ENCODE assay signal across 16 cellular contexts in genomic region chr4:10831727-10832408, GRCh38.
"Had no signal": no experiment of that assay in that cellular context is flagged by ENCODE, and none has a peak within 500 bp of the region (broad histone marks: within the 10 kb centered on the region; RNA-seq: fewer than 3 reads in every experiment).

No MANE protein-coding gene starts in this region.

- H3K4me3 Mint-ChIP-seq: activated CD4-positive, alpha-beta T cell treated with anti-CD3 and anti-CD28 coated beads, Interleukin-2, amount 10 ng/mL, durations not matched to agents 7 days and 5 days; activated naive CD4-positive, alpha-beta T cell treated with anti-CD3 and anti-CD28 coated beads for 36 hours; activated T-helper 17 cell treated with anti-CD3 and anti-CD28 coated beads, Interleukin-2, amount 50 U/mL, for 72 hours; central memory CD8-positive, alpha-beta T cell; stimulated activated effector memory CD8-positive, alpha-beta T cell treated with anti-CD3 and anti-CD28 coated beads, Interleukin-12 subunit alpha, Interleukin-12 subunit beta, amount 100 ng/mL, for 72 hours; WTC11 had no signal

- H3K36me3 Mint-ChIP-seq: stimulated activated effector memory CD8-positive, alpha-beta T cell treated with anti-CD3 and anti-CD28 coated beads, Interleukin-12 subunit alpha, Interleukin-12 subunit beta, amount 100 ng/mL, for 72 hours had no signal

- DNase-seq: activated CD4-positive, alpha-beta T cell treated with anti-CD3 and anti-CD28 coated beads, Interleukin-2, amount 10 ng/mL, durations not matched to agents 7 days and 5 days; activated CD8-positive, alpha-beta memory T cell treated with anti-CD3 and anti-CD28 coated beads for 24 hours; activated naive CD4-positive, alpha-beta T cell treated with anti-CD3 and anti-CD28 coated beads for 36 hours; activated T-cell treated with anti-CD3 and anti-CD28 coated beads for 4 hours; effector memory CD4-positive, alpha-beta T cell; hippocampal formation; midbrain; substantia nigra; transverse colon had no signal

- H3K9me3 Mint-ChIP-seq: activated CD4-positive, alpha-beta T cell treated with anti-CD3 and anti-CD28 coated beads, Interleukin-2, amount 10 ng/mL, durations not matched to agents 7 days and 5 days; activated naive CD4-positive, alpha-beta T cell treated with anti-CD3 and anti-CD28 coated beads for 36 hours; stimulated activated effector memory CD8-positive, alpha-beta T cell treated with anti-CD3 and anti-CD28 coated beads, Interleukin-12 subunit alpha, Interleukin-12 subunit beta, amount 100 ng/mL, for 72 hours had no signal

- ATAC-seq: activated T-helper 17 cell treated with anti-CD3 and anti-CD28 coated beads, Interleukin-2, amount 50 U/mL, for 72 hours; stimulated activated effector memory CD8-positive, alpha-beta T cell treated with anti-CD3 and anti-CD28 coated beads, Interleukin-12 subunit alpha, Interleukin-12 subunit beta, amount 100 ng/mL, for 72 hours; WTC11 had no signal

- H3K27ac Mint-ChIP-seq: activated CD4-positive, alpha-beta T cell treated with anti-CD3 and anti-CD28 coated beads, Interleukin-2, amount 10 ng/mL, durations not matched to agents 7 days and 5 days; activated naive CD4-positive, alpha-beta T cell treated with anti-CD3 and anti-CD28 coated beads for 36 hours; activated T-helper 17 cell treated with anti-CD3 and anti-CD28 coated beads, Interleukin-2, amount 50 U/mL, for 72 hours; stimulated activated effector memory CD8-positive, alpha-beta T cell treated with anti-CD3 and anti-CD28 coated beads, Interleukin-12 subunit alpha, Interleukin-12 subunit beta, amount 100 ng/mL, for 72 hours; WTC11 had no signal

- H3K27me3 ChIP-seq: neutrophil, right atrium auricular region, transverse colon had no signal

- H3K4me2 ChIP-seq: smooth muscle cell had no signal

- H3K4me1 ChIP-seq: right atrium auricular region, transverse colon had no signal

- H3K4me1 Mint-ChIP-seq: activated CD4-positive, alpha-beta T cell treated with anti-CD3 and anti-CD28 coated beads, Interleukin-2, amount 10 ng/mL, durations not matched to agents 7 days and 5 days; activated T-helper 17 cell treated with anti-CD3 and anti-CD28 coated beads, Interleukin-2, amount 50 U/mL, for 72 hours; central memory CD8-positive, alpha-beta T cell; stimulated activated effector memory CD8-positive, alpha-beta T cell treated with anti-CD3 and anti-CD28 coated beads, Interleukin-12 subunit alpha, Interleukin-12 subunit beta, amount 100 ng/mL, for 72 hours; WTC11 had no signal

- H3K9me3 ChIP-seq: neutrophil, right atrium auricular region, transverse colon had no signal

- H3K27ac ChIP-seq: neutrophil, right atrium auricular region, transverse colon had no signal

- H3K36me3 ChIP-seq: neutrophil, right atrium auricular region, transverse colon had no signal

- H3K27me3 Mint-ChIP-seq: activated CD4-positive, alpha-beta T cell treated with anti-CD3 and anti-CD28 coated beads, Interleukin-2, amount 10 ng/mL, durations not matched to agents 7 days and 5 days; central memory CD8-positive, alpha-beta T cell had no signal

- H3K4me3 ChIP-seq: right atrium auricular region, smooth muscle cell, transverse colon had no signal
